Comparison of ENCODE assay signal across 8 cellular contexts in the genomic region with DNA sequence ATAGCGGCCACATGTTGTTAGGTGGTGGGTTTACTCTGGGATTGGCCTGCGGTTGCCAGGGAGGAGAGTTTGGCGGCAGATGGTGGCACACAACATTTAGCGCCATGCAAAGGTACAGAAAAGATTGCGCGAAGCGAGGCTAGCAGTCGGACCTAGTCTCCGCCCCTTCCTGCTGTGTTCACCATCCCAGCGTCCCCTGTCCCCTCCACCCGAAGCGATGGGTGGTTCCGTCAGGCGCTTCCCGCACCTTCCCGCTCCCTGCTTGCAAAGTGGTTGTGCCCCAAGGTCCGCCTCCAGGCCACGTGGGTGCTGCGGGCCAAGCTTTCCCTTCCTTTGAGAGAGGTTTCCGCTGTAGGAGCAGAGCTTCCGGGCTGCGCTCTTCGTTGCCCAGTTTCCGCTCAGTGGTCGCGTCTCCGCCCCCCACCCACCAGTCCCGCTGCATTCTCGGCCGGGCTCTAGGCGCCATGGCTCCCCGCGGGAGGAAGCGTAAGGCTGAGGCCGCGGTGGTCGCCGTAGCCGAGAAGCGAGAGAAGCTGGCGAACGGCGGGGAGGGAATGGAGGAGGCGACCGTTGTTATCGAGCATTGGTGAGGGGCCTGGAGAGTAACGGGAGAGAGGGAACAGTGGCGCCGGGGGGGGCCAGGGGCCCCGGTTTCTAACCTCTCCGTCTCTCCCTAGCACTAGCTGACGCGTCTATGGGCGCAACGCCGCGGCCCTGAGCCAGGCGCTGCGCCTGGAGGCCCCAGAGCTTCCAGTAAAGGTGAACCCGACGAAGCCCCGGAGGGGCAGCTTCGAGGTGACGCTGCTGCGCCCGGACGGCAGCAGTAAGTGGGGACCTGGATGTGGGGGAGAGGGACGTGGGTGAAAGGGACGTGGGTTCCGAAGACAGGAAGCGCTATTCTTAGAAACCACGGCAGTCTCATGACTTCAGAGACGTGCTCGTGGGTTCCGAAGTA. TPM values are rescaled to one million over a fixed set of nuclear protein-coding genes. Genes with fewer than 3 reads are reported as not detected.
A peak's percentile ranks its signal among the peaks of the same experiment; 100 is the strongest.
DNase-seq lines count a peak whose midpoint lies in the region; ATAC-seq and TF ChIP-seq lines count a peak whose summit lies in the region.

A gene with protein sequence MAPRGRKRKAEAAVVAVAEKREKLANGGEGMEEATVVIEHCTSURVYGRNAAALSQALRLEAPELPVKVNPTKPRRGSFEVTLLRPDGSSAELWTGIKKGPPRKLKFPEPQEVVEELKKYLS (plus strand): TSS at position 360 of the 955 bp plus-strand sequence. CDS start 105 bp downstream, at position 465.

- ATAC-seq in HG02885 (IDR thresholded peaks at IDR 0.05; ENCODE audit: poor library complexity, unreplicated experiment) (peak; percentile 86), T-helper 17 cell (peak; percentile 91), left ventricle myocardium superior (peak; percentile 98)

- intact Hi-C loops in left ventricle myocardium superior (cut with micrococcal nuclease) (loop anchor here (2.0 kb wide), 1 partner anchor 73 kb away; a partner anchor contains a TSS), prostate gland (cut with DNase I) (loop anchor here (2.0 kb wide), 1 partner anchor 29 kb away; a partner anchor contains a TSS)

- peak in 2 of 4 experiments; percentile 4 to 13 for TF ChIP-seq CTCF in prostate gland (IDR thresholded peaks at IDR 0.05)

- peaks cover 0 to 11% of the 10 kb centered on the region in 2 donors for H3K36me3 ChIP-seq in prostate gland
- H3K36me3 ChIP-seq in urinary bladder (ENCODE audit: insufficient read depth), result no peaks in the 10 kb centered on the region

- H3K4me1 ChIP-seq in prostate gland (replicated peaks) (no peaks in the 10 kb centered on the region), urinary bladder (ENCODE audit: insufficient read depth) (no peaks in the 10 kb centered on the region)

- H3K27ac Mint-ChIP-seq in T-helper 17 cell, result peak within 1 kb of the TSS; percentile 97

- H3K27ac ChIP-seq in angular gyrus (ENCODE audit: low read depth, low read length), result peak within 1 kb of the TSS; percentile 90
- H3K27ac ChIP-seq in prostate gland, result peak within 1 kb of the TSS; percentile 85 to 86
- H3K27ac ChIP-seq in urinary bladder (ENCODE audit: low read depth), result peak within 1 kb of the TSS; percentile 89

- H3K4me3 ChIP-seq in prostate gland (peak within 1 kb of the TSS; percentile 60 to 63), urinary bladder (ENCODE audit: low read depth, low read length) (peak within 1 kb of the TSS; percentile 69)

- TF ChIP-seq POLR2A in GM15510 (IDR thresholded peaks at IDR 0.05; ENCODE audit: borderline replicate concordance, extremely low read depth, insufficient read length), result peak; percentile 85
- TF ChIP-seq POLR2A in prostate gland (IDR thresholded peaks at IDR 0.05), result peak; percentile 82

- DNase-seq in NCI-H1694 treated with DMSO at 0.1 percent for 48 hours (lab: John Stamatoyannopoulos, UW), result peak; percentile 95
- DNase-seq in T-helper 17 cell, result peak; percentile 78 to 84 (median 83)
- DNase-seq in left ventricle myocardium superior, result peak; percentile 96
- peak; percentile 96 for DNase-seq in prostate gland (ENCODE audit: low spot score)

- no peaks in the 10 kb centered on the region for H3K27me3 Mint-ChIP-seq in T-helper 17 cell

- H3K36me3 Mint-ChIP-seq in T-helper 17 cell (ENCODE audit: low read depth), result no peaks in the 10 kb centered on the region

- no peaks in the 10 kb centered on the region for H3K27me3 ChIP-seq in prostate gland (replicated peaks; ENCODE audit: insufficient read depth)

- H3K4me3 Mint-ChIP-seq in T-helper 17 cell, result peak within 1 kb of the TSS; percentile 98

- under 1% methylated on average over 75 of the region's 75 CpGs for WGBS in prostate gland
- under 1% methylated on average over 75 of the region's 75 CpGs for WGBS in urinary bladder

- H3K9me3 ChIP-seq in T-helper 17 cell (ENCODE audit: control insufficient read depth, low read length, poor library complexity, severe bottlenecking) (no peaks in the 10 kb centered on the region), prostate gland (no peaks in the 10 kb centered on the region)

- H3K4me1 Mint-ChIP-seq in T-helper 17 cell, result peaks cover 24% of the 10 kb centered on the region

RNA-seq across cellular contexts. Expression of the gene that starts here (rescaled TPM):
- total RNA-seq in T-helper 17 cell (10 to 100 TPM; 70.0 to 72.6 TPM), left ventricle myocardium superior (76.8 TPM), prostate gland (100 to 1,000 TPM; 181 to 334 TPM), urinary bladder (46.4 TPM)
- 119 TPM for polyA plus RNA-seq in urinary bladder

Comparison
In these comparisons a context has a peak if more than half of its experiments do, and no peak if none do; other contexts are left out.
1. Peak in every context shown above with its lines: DNase-seq, ATAC-seq, H3K4me3 ChIP-seq and H3K27ac ChIP-seq.